Comparison of ENCODE assay signal across 1 cellular context in the genomic region with DNA sequence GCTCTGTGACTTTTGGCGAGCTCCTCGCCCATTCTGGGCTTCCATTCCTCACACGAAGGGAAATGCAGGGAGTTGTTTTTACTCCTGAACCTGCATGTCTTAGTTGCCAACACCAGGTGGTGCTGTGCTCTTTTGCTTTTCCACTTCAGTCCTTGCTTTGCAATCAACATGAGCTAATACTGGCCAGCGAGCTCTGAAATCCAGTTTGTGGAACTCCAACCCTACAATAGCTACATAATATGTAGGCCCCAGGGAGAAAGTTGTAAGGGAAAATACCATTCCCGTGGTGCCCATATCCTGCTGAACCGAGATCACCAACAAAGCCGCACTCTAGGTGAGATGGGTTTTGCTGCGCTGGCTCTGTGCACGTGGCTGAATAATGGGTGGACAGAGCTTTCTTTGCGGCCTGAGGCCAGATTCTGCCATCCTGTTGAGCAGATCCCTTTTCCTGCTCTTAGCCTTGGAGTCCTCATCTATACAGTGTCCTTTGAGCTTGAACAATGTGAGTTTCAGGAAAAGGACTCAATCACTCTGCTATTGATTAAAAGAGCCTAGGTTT.
A peak's percentile ranks its signal among the peaks of the same experiment; 100 is the strongest.
TF ChIP-seq lines count a peak whose summit lies in the region.

No MANE protein-coding gene starts in this region.

TF ChIP-seq in K562, 482 proteins besides CTCF, POLR2A, EP300 and RAD21 (continued from another document and continues in another):
- TF ChIP-seq, protein P1, sequence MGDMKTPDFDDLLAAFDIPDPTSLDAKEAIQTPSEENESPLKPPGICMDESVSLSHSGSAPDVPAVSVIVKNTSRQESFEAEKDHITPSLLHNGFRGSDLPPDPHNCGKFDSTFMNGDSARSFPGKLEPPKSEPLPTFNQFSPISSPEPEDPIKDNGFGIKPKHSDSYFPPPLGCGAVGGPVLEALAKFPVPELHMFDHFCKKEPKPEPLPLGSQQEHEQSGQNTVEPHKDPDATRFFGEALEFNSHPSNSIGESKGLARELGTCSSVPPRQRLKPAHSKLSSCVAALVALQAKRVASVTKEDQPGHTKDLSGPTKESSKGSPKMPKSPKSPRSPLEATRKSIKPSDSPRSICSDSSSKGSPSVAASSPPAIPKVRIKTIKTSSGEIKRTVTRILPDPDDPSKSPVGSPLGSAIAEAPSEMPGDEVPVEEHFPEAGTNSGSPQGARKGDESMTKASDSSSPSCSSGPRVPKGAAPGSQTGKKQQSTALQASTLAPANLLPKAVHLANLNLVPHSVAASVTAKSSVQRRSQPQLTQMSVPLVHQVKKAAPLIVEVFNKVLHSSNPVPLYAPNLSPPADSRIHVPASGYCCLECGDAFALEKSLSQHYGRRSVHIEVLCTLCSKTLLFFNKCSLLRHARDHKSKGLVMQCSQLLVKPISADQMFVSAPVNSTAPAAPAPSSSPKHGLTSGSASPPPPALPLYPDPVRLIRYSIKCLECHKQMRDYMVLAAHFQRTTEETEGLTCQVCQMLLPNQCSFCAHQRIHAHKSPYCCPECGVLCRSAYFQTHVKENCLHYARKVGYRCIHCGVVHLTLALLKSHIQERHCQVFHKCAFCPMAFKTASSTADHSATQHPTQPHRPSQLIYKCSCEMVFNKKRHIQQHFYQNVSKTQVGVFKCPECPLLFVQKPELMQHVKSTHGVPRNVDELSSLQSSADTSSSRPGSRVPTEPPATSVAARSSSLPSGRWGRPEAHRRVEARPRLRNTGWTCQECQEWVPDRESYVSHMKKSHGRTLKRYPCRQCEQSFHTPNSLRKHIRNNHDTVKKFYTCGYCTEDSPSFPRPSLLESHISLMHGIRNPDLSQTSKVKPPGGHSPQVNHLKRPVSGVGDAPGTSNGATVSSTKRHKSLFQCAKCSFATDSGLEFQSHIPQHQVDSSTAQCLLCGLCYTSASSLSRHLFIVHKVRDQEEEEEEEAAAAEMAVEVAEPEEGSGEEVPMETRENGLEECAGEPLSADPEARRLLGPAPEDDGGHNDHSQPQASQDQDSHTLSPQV (IDR thresholded peaks at IDR 0.05), result peak; percentile 97
- TF ChIP-seq KHSRP (IDR thresholded peaks at IDR 0.05), result no peak
- TF ChIP-seq ZNF507 (tag; conservative IDR thresholded peaks at IDR 0.05), result no peak
- TF ChIP-seq, protein P2, sequence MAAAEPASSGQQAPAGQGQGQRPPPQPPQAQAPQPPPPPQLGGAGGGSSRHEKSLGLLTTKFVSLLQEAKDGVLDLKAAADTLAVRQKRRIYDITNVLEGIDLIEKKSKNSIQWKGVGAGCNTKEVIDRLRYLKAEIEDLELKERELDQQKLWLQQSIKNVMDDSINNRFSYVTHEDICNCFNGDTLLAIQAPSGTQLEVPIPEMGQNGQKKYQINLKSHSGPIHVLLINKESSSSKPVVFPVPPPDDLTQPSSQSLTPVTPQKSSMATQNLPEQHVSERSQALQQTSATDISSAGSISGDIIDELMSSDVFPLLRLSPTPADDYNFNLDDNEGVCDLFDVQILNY (CRISPR knock-in tag; IDR thresholded peaks at IDR 0.05), result no peak
- no peak for TF ChIP-seq PCBP1 (IDR thresholded peaks at IDR 0.05; ENCODE audit: low read depth, low read length, poor library complexity, severe bottlenecking)
- TF ChIP-seq, protein P3, sequence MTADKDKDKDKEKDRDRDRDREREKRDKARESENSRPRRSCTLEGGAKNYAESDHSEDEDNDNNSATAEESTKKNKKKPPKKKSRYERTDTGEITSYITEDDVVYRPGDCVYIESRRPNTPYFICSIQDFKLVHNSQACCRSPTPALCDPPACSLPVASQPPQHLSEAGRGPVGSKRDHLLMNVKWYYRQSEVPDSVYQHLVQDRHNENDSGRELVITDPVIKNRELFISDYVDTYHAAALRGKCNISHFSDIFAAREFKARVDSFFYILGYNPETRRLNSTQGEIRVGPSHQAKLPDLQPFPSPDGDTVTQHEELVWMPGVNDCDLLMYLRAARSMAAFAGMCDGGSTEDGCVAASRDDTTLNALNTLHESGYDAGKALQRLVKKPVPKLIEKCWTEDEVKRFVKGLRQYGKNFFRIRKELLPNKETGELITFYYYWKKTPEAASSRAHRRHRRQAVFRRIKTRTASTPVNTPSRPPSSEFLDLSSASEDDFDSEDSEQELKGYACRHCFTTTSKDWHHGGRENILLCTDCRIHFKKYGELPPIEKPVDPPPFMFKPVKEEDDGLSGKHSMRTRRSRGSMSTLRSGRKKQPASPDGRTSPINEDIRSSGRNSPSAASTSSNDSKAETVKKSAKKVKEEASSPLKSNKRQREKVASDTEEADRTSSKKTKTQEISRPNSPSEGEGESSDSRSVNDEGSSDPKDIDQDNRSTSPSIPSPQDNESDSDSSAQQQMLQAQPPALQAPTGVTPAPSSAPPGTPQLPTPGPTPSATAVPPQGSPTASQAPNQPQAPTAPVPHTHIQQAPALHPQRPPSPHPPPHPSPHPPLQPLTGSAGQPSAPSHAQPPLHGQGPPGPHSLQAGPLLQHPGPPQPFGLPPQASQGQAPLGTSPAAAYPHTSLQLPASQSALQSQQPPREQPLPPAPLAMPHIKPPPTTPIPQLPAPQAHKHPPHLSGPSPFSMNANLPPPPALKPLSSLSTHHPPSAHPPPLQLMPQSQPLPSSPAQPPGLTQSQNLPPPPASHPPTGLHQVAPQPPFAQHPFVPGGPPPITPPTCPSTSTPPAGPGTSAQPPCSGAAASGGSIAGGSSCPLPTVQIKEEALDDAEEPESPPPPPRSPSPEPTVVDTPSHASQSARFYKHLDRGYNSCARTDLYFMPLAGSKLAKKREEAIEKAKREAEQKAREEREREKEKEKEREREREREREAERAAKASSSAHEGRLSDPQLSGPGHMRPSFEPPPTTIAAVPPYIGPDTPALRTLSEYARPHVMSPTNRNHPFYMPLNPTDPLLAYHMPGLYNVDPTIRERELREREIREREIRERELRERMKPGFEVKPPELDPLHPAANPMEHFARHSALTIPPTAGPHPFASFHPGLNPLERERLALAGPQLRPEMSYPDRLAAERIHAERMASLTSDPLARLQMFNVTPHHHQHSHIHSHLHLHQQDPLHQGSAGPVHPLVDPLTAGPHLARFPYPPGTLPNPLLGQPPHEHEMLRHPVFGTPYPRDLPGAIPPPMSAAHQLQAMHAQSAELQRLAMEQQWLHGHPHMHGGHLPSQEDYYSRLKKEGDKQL (CRISPR knock-in tag; IDR thresholded peaks at IDR 0.05; ENCODE audit: borderline replicate concordance), result no peak
- no peak; the same call in 1 of the 2 replicates for TF ChIP-seq SOX6 (IDR thresholded peaks at IDR 0.05)
- TF ChIP-seq ZEB2 (IDR thresholded peaks at IDR 0.05), result no peak
- no peak for TF ChIP-seq NCOR1 (IDR thresholded peaks at IDR 0.05)
- peak; percentile 78 for TF ChIP-seq CXXC5 (CRISPR knock-in tag; IDR thresholded peaks at IDR 0.05)
- 0 out of 4 replicates have a peak, but pooled peaks of 1 of the 2 experiments have one; percentile 38 for TF ChIP-seq SRF (CRISPR knock-in tag; IDR thresholded peaks at IDR 0.05)
- TF ChIP-seq PYGO2 (tag; IDR thresholded peaks at IDR 0.05), result no peak
- no peak for TF ChIP-seq TGIF2 (CRISPR knock-in tag; IDR thresholded peaks at IDR 0.05)
- no peak for TF ChIP-seq CBFB (CRISPR knock-in tag; IDR thresholded peaks at IDR 0.05)
- peak; percentile 92 for TF ChIP-seq CC2D1A (IDR thresholded peaks at IDR 0.05)
- no peak for TF ChIP-seq TRIM24 (IDR thresholded peaks at IDR 0.05)
- no peak for TF ChIP-seq TRIM28 (IDR thresholded peaks at IDR 0.05)
- TF ChIP-seq STAG1 (CRISPR knock-in tag; IDR thresholded peaks at IDR 0.05; ENCODE audit: borderline replicate concordance), result peak; percentile 79
- peak in 1 of 2 experiments; percentile 60; a peak in 1 of 3 replicates for TF ChIP-seq CBX3 (IDR thresholded peaks at IDR 0.05; ENCODE audit: borderline replicate concordance in 1 of 2, low read length in 2 of 2)
- TF ChIP-seq NFIC (IDR thresholded peaks at IDR 0.05), result no peak
- no peak for TF ChIP-seq POLR3A (IDR thresholded peaks at IDR 0.05; ENCODE audit: borderline replicate concordance, extremely low read depth, insufficient read depth, insufficient read length)
- no peak for TF ChIP-seq KDM5B (IDR thresholded peaks at IDR 0.05; ENCODE audit: insufficient replicate concordance, low read depth, low read length)
- no peak for TF ChIP-seq ZNF23 (CRISPR knock-in tag; IDR thresholded peaks at IDR 0.05)
- TF ChIP-seq DDX20 (tag; IDR thresholded peaks at IDR 0.05; ENCODE audit: low read depth), result peak; percentile 56; the same call in 1 of the 2 replicates
- no peak for TF ChIP-seq STAT5B (CRISPR knock-in tag; IDR thresholded peaks at IDR 0.05)
- TF ChIP-seq, protein P4, sequence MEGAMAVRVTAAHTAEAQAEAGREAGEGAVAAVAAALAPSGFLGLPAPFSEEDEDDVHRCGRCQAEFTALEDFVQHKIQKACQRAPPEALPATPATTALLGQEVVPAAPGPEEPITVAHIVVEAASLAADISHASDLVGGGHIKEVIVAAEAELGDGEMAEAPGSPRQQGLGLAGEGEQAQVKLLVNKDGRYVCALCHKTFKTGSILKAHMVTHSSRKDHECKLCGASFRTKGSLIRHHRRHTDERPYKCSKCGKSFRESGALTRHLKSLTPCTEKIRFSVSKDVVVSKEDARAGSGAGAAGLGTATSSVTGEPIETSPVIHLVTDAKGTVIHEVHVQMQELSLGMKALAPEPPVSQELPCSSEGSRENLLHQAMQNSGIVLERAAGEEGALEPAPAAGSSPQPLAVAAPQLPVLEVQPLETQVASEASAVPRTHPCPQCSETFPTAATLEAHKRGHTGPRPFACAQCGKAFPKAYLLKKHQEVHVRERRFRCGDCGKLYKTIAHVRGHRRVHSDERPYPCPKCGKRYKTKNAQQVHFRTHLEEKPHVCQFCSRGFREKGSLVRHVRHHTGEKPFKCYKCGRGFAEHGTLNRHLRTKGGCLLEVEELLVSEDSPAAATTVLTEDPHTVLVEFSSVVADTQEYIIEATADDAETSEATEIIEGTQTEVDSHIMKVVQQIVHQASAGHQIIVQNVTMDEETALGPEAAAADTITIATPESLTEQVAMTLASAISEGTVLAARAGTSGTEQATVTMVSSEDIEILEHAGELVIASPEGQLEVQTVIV (CRISPR knock-in tag; IDR thresholded peaks at IDR 0.05; ENCODE audit: borderline replicate concordance), result no peak
- TF ChIP-seq SREBF1 (IDR thresholded peaks at IDR 0.05; ENCODE audit: borderline replicate concordance, low read depth, low read length), result no peak
- TF ChIP-seq, protein P5, sequence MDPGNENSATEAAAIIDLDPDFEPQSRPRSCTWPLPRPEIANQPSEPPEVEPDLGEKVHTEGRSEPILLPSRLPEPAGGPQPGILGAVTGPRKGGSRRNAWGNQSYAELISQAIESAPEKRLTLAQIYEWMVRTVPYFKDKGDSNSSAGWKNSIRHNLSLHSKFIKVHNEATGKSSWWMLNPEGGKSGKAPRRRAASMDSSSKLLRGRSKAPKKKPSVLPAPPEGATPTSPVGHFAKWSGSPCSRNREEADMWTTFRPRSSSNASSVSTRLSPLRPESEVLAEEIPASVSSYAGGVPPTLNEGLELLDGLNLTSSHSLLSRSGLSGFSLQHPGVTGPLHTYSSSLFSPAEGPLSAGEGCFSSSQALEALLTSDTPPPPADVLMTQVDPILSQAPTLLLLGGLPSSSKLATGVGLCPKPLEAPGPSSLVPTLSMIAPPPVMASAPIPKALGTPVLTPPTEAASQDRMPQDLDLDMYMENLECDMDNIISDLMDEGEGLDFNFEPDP (CRISPR knock-in tag; IDR thresholded peaks at IDR 0.05), result no peak
- TF ChIP-seq SP2 (IDR thresholded peaks at IDR 0.05; ENCODE audit: extremely low read depth, low read depth, low read length, poor library complexity, severe bottlenecking), result no peak
- no peak for TF ChIP-seq MAFK (IDR thresholded peaks at IDR 0.05; ENCODE audit: low read length)
- TF ChIP-seq BRD9 (IDR thresholded peaks at IDR 0.05; ENCODE audit: low read depth, partially characterized antibody), result peak; percentile 92
- TF ChIP-seq RB1 (IDR thresholded peaks at IDR 0.05; ENCODE audit: low read depth), result peak; percentile 57; the same call in 1 of the 2 replicates
- TF ChIP-seq, protein P6, sequence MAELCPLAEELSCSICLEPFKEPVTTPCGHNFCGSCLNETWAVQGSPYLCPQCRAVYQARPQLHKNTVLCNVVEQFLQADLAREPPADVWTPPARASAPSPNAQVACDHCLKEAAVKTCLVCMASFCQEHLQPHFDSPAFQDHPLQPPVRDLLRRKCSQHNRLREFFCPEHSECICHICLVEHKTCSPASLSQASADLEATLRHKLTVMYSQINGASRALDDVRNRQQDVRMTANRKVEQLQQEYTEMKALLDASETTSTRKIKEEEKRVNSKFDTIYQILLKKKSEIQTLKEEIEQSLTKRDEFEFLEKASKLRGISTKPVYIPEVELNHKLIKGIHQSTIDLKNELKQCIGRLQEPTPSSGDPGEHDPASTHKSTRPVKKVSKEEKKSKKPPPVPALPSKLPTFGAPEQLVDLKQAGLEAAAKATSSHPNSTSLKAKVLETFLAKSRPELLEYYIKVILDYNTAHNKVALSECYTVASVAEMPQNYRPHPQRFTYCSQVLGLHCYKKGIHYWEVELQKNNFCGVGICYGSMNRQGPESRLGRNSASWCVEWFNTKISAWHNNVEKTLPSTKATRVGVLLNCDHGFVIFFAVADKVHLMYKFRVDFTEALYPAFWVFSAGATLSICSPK (IDR thresholded peaks at IDR 0.05; ENCODE audit: borderline replicate concordance), result no peak
- TF ChIP-seq CBFA2T3 (IDR thresholded peaks at IDR 0.05), result 0 out of 2 replicates have a peak, but pooled peaks have one; percentile 17
- TF ChIP-seq, protein P7, sequence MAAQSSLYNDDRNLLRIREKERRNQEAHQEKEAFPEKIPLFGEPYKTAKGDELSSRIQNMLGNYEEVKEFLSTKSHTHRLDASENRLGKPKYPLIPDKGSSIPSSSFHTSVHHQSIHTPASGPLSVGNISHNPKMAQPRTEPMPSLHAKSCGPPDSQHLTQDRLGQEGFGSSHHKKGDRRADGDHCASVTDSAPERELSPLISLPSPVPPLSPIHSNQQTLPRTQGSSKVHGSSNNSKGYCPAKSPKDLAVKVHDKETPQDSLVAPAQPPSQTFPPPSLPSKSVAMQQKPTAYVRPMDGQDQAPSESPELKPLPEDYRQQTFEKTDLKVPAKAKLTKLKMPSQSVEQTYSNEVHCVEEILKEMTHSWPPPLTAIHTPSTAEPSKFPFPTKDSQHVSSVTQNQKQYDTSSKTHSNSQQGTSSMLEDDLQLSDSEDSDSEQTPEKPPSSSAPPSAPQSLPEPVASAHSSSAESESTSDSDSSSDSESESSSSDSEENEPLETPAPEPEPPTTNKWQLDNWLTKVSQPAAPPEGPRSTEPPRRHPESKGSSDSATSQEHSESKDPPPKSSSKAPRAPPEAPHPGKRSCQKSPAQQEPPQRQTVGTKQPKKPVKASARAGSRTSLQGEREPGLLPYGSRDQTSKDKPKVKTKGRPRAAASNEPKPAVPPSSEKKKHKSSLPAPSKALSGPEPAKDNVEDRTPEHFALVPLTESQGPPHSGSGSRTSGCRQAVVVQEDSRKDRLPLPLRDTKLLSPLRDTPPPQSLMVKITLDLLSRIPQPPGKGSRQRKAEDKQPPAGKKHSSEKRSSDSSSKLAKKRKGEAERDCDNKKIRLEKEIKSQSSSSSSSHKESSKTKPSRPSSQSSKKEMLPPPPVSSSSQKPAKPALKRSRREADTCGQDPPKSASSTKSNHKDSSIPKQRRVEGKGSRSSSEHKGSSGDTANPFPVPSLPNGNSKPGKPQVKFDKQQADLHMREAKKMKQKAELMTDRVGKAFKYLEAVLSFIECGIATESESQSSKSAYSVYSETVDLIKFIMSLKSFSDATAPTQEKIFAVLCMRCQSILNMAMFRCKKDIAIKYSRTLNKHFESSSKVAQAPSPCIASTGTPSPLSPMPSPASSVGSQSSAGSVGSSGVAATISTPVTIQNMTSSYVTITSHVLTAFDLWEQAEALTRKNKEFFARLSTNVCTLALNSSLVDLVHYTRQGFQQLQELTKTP (IDR thresholded peaks at IDR 0.05; ENCODE audit: low read depth in 1 of 2, partially characterized antibody in 2 of 2), result no peak
- no peak for TF ChIP-seq HIVEP1 (CRISPR knock-in tag; IDR thresholded peaks at IDR 0.05)
- TF ChIP-seq MCM2 (IDR thresholded peaks at IDR 0.05; ENCODE audit: low read depth), result no peak
- TF ChIP-seq SAFB2 (IDR thresholded peaks at IDR 0.05; ENCODE audit: borderline replicate concordance, low read depth, low read length, severe bottlenecking), result no peak
- TF ChIP-seq MTA2 (IDR thresholded peaks at IDR 0.05; ENCODE audit: low read depth), result no peak
- no peak for TF ChIP-seq ARHGAP35 (IDR thresholded peaks at IDR 0.05; ENCODE audit: partially characterized antibody)
- TF ChIP-seq ZNF583 (CRISPR knock-in tag; IDR thresholded peaks at IDR 0.05), result peak; percentile 83; the same call in 1 of the 2 replicates
